Comparison of ENCODE assay signal across 14 cellular contexts in the genomic region with DNA sequence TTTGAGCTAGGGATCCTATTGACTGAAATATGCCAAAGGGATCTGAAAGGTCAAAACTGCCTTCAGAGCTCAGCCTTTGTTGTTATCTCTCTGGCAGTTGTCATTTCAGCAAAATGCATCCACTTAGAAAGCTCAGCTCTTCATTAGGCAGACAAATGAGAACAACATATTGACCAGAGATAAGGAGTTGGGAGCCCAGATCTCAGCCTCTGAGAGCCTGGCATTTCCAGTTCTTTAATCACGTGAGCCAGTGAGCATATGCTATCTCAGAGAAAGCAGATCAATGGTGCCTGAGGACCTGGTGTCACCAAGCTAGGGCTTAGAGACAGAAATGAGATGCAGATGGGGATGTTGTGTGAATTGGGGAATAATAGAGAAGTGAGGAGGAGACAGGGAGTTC.
DNase-seq lines count a peak whose midpoint lies in the region; ATAC-seq and TF ChIP-seq lines count a peak whose summit lies in the region.
"Had no signal": no experiment of that assay in that cellular context is flagged by ENCODE, and none has a peak within 500 bp of the region (broad histone marks: within the 10 kb centered on the region; RNA-seq: fewer than 3 reads in every experiment).

No MANE protein-coding gene starts in this region.

- H3K27me3 Mint-ChIP-seq in T-helper 1 cell treated with Interleukin-12 subunit alpha and Interleukin-12 subunit beta and Interleukin-4 antibody, amounts not matched to agents 30 μg/mL and 1 μg/mL, for 36 hours (ENCODE audit: low read depth): no peaks in the 10 kb centered on the region
- H3K27me3 Mint-ChIP-seq in IgD-negative memory B cell: peaks cover 40% of the 10 kb centered on the region
- H3K27me3 Mint-ChIP-seq in activated T-helper 2 cell treated with anti-CD3 and anti-CD28 coated beads, Interferon-gamma antibody, Interleukin-2, Interleukin-4, amounts not matched to agents 10 μg/mL and 5 μg/mL and 100 μg/mL, durations not matched to agents 14 hours and 24 hours and 36 hours (ENCODE audit: low read depth): no peaks in the 10 kb centered on the region
- H3K27me3 Mint-ChIP-seq in naive thymus-derived CD4-positive, alpha-beta T cell: no peaks in the 10 kb centered on the region

- POLR2A ChIA-PET in naive thymus-derived CD4-positive, alpha-beta T cell (lab: Charles Lee): interaction anchor here (0.5 to 36.7 kb wide), 6 partner anchors 22 to 482 kb away, joined by 3 to 709 read pairs (median 4); no protein-coding TSS in a partner anchor

- H3K4me1 ChIP-seq in naive thymus-derived CD4-positive, alpha-beta T cell (ENCODE audit: control insufficient read depth in 2 of 2, insufficient read depth in 2 of 2, low read length in 2 of 2): no peaks in the 10 kb centered on the region
- H3K4me1 ChIP-seq in upper lobe of right lung: no peaks in the 10 kb centered on the region

- H3K27ac Mint-ChIP-seq in T-helper 1 cell treated with Interleukin-12 subunit alpha and Interleukin-12 subunit beta and Interleukin-4 antibody, amounts not matched to agents 30 μg/mL and 1 μg/mL, for 36 hours: peak overlapping the region; percentile 95
- H3K27ac Mint-ChIP-seq in IgD-negative memory B cell: peak overlapping the region in 2 of 3 donors; percentile 66 to 82
- peak overlapping the region; percentile 98 for H3K27ac Mint-ChIP-seq in activated T-helper 2 cell treated with anti-CD3 and anti-CD28 coated beads, Interferon-gamma antibody, Interleukin-2, Interleukin-4, amounts not matched to agents 10 μg/mL and 5 μg/mL and 100 μg/mL, durations not matched to agents 14 hours and 24 hours and 36 hours
- H3K27ac Mint-ChIP-seq in naive thymus-derived CD4-positive, alpha-beta T cell: peak overlapping the region; percentile 36 to 97 (median 93)

- H3K4me1 Mint-ChIP-seq in T-helper 1 cell treated with Interleukin-12 subunit alpha and Interleukin-12 subunit beta and Interleukin-4 antibody, amounts not matched to agents 30 μg/mL and 1 μg/mL, for 36 hours (ENCODE audit: low read depth): peaks cover 30% of the 10 kb centered on the region
- H3K4me1 Mint-ChIP-seq in IgD-negative memory B cell: peaks cover 59 to 72% (median 71%) of the 10 kb centered on the region in 3 donors
- peaks cover 30% of the 10 kb centered on the region for H3K4me1 Mint-ChIP-seq in activated T-helper 2 cell treated with anti-CD3 and anti-CD28 coated beads, Interferon-gamma antibody, Interleukin-2, Interleukin-4, amounts not matched to agents 10 μg/mL and 5 μg/mL and 100 μg/mL, durations not matched to agents 14 hours and 24 hours and 36 hours (ENCODE audit: low read depth)
- peaks cover 5 to 64% (median 8%) of the 10 kb centered on the region in 7 donors for H3K4me1 Mint-ChIP-seq in naive thymus-derived CD4-positive, alpha-beta T cell

- ATAC-seq in naive thymus-derived CD4-positive, alpha-beta T cell: no peak
- no peak for ATAC-seq in GM21367 (IDR thresholded peaks at IDR 0.05; ENCODE audit: unreplicated experiment)
- no peak for ATAC-seq in GM21825 (IDR thresholded peaks at IDR 0.05; ENCODE audit: unreplicated experiment)
- ATAC-seq in upper lobe of right lung: no peak

- intact Hi-C loops in activated T-helper 2 cell treated with anti-CD3 and anti-CD28 coated beads, Interferon-gamma antibody, Interleukin-2, Interleukin-4, amounts not matched to agents 10 μg/mL and 5 μg/mL and 100 μg/mL, durations not matched to agents 14 hours and 24 hours and 36 hours (cut with micrococcal nuclease): loop anchor here (10.0 kb wide), 1 partner anchor 173 kb away; no protein-coding TSS in a partner anchor
- intact Hi-C loops in naive thymus-derived CD4-positive, alpha-beta T cell (cut with micrococcal nuclease): no loop called here
- intact Hi-C loops in upper lobe of right lung (cut with DNase I): no loop called here

- H3K4me3 ChIP-seq in naive thymus-derived CD4-positive, alpha-beta T cell (ENCODE audit: low read length): peak overlapping the region; percentile 50
- no peak overlapping the region for H3K4me3 ChIP-seq in upper lobe of right lung
- H3K4me3 ChIP-seq: tibial nerve had no signal

- H3K4me3 Mint-ChIP-seq in T-helper 1 cell treated with Interleukin-12 subunit alpha and Interleukin-12 subunit beta and Interleukin-4 antibody, amounts not matched to agents 30 μg/mL and 1 μg/mL, for 36 hours: peak overlapping the region; percentile 89
- peak overlapping the region; percentile 35 to 61 (median 54) for H3K4me3 Mint-ChIP-seq in IgD-negative memory B cell
- H3K4me3 Mint-ChIP-seq in activated T-helper 2 cell treated with anti-CD3 and anti-CD28 coated beads, Interferon-gamma antibody, Interleukin-2, Interleukin-4, amounts not matched to agents 10 μg/mL and 5 μg/mL and 100 μg/mL, durations not matched to agents 14 hours and 24 hours and 36 hours (ENCODE audit: low read depth): peak overlapping the region; percentile 88
- H3K4me3 Mint-ChIP-seq in naive thymus-derived CD4-positive, alpha-beta T cell: peak overlapping the region; percentile 79 to 96 (median 89)

- peak overlapping the region; percentile 90 for H3K27ac ChIP-seq in naive thymus-derived CD4-positive, alpha-beta T cell (ENCODE audit: low read depth, low read length)
- H3K27ac ChIP-seq in upper lobe of right lung: no peak overlapping the region
- H3K27ac ChIP-seq: tibial nerve had no signal

- H3K36me3 ChIP-seq in naive thymus-derived CD4-positive, alpha-beta T cell (ENCODE audit: control insufficient read depth in 2 of 3, insufficient read depth in 3 of 3, low read length in 3 of 3): peaks cover 0 to 2% (median 0%) of the 10 kb centered on the region in 3 experiments
- no peaks in the 10 kb centered on the region for H3K36me3 ChIP-seq in upper lobe of right lung
- H3K36me3 ChIP-seq: tibial nerve had no signal

- peaks cover 57% of the 10 kb centered on the region for H3K36me3 Mint-ChIP-seq in T-helper 1 cell treated with Interleukin-12 subunit alpha and Interleukin-12 subunit beta and Interleukin-4 antibody, amounts not matched to agents 30 μg/mL and 1 μg/mL, for 36 hours (ENCODE audit: low read depth)
- H3K36me3 Mint-ChIP-seq in IgD-negative memory B cell: no peaks in the 10 kb centered on the region
- H3K36me3 Mint-ChIP-seq in activated T-helper 2 cell treated with anti-CD3 and anti-CD28 coated beads, Interferon-gamma antibody, Interleukin-2, Interleukin-4, amounts not matched to agents 10 μg/mL and 5 μg/mL and 100 μg/mL, durations not matched to agents 14 hours and 24 hours and 36 hours (ENCODE audit: low read depth): peaks cover 81% of the 10 kb centered on the region
- peaks cover 0 to 56% (median 37%) of the 10 kb centered on the region in 5 donors for H3K36me3 Mint-ChIP-seq in naive thymus-derived CD4-positive, alpha-beta T cell

- DNase-seq in T-helper 1 cell (no peak), upper lobe of right lung (no peak)
- no peak for DNase-seq in activated T-helper 2 cell treated with anti-CD3 and anti-CD28 coated beads, Interferon-gamma antibody, Interleukin-2, Interleukin-4, amounts not matched to agents 10 μg/mL and 5 μg/mL and 100 μg/mL, durations not matched to agents 14 hours and 24 hours and 36 hours (ENCODE audit: low spot score)
- DNase-seq in naive thymus-derived CD4-positive, alpha-beta T cell: no peak
- DNase-seq: COR-L47, hippocampal formation, left cardiac atrium, NCI-H2081 treated with DMSO at 0.1 percent for 48 hours, SHP77 had no signal

- H3K27me3 ChIP-seq in naive thymus-derived CD4-positive, alpha-beta T cell (ENCODE audit: control insufficient read depth in 2 of 2, insufficient read depth in 2 of 2, low read length in 2 of 2): no peaks in the 10 kb centered on the region
- H3K27me3 ChIP-seq in upper lobe of right lung: no peaks in the 10 kb centered on the region
- H3K27me3 ChIP-seq: tibial nerve had no signal

- no peaks in the 10 kb centered on the region for H3K9me3 Mint-ChIP-seq in T-helper 1 cell treated with Interleukin-12 subunit alpha and Interleukin-12 subunit beta and Interleukin-4 antibody, amounts not matched to agents 30 μg/mL and 1 μg/mL, for 36 hours
- H3K9me3 Mint-ChIP-seq in IgD-negative memory B cell: no peaks in the 10 kb centered on the region
- H3K9me3 Mint-ChIP-seq in activated T-helper 2 cell treated with anti-CD3 and anti-CD28 coated beads, Interferon-gamma antibody, Interleukin-2, Interleukin-4, amounts not matched to agents 10 μg/mL and 5 μg/mL and 100 μg/mL, durations not matched to agents 14 hours and 24 hours and 36 hours: no peaks in the 10 kb centered on the region
- peaks cover 0 to 3% (median 0%) of the 10 kb centered on the region in 11 donors for H3K9me3 Mint-ChIP-seq in naive thymus-derived CD4-positive, alpha-beta T cell

- no peak for TF ChIP-seq CTCF in upper lobe of right lung (IDR thresholded peaks at IDR 0.05)

- CTCF ChIA-PET in naive thymus-derived CD4-positive, alpha-beta T cell (lab: Charles Lee): interaction anchor here (1.1 kb wide), 1 partner anchor 9 kb away, joined by 4 read pairs; no protein-coding TSS in a partner anchor

- H3K9me3 ChIP-seq in naive thymus-derived CD4-positive, alpha-beta T cell (ENCODE audit: control insufficient read depth in 2 of 3, low read length in 3 of 3): no peaks in the 10 kb centered on the region
- H3K9me3 ChIP-seq in upper lobe of right lung: no peaks in the 10 kb centered on the region
- H3K9me3 ChIP-seq: tibial nerve had no signal
